ENCODE assay signal across 9 cellular contexts in the genomic region with DNA sequence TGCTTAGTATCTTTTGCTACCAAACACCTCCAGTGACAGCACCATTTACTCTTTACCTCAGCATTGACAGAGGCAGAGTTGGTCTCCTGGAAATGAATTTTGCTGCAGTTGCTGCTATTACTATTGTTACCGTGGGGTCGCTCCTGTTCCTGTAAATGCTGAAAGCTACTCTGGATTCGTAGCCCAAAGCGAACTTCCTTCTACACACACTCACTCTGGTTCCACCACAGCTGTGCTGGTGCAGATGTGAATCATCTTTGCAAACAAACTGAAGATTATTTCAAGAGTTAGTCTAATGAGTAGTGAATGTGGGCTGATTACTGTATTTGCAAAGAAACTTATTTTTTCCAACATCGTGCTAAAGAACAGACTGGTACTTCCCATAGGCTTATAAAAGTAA.
A peak's percentile ranks its signal among the peaks of the same experiment; 100 is the strongest.
DNase-seq lines count a peak whose midpoint lies in the region; ATAC-seq and TF ChIP-seq lines count a peak whose summit lies in the region.
"Had no signal": no experiment of that assay in that cellular context is flagged by ENCODE, and none has a peak within 500 bp of the region (broad histone marks: within the 10 kb centered on the region; RNA-seq: fewer than 3 reads in every experiment).

No MANE protein-coding gene starts in this region.

- H3K4me1 Mint-ChIP-seq in activated T-cell treated with anti-CD3 and anti-CD28 coated beads, Interleukin-2, amount 50 U/mL, for 24 hours (ENCODE audit: low read depth), result peaks cover 34% of the 10 kb centered on the region
- peaks cover 11% of the 10 kb centered on the region for H3K4me1 Mint-ChIP-seq in activated CD8-positive, alpha-beta memory T cell treated with anti-CD3 and anti-CD28 coated beads, Interleukin-2, amount 10 ng/mL, durations not matched to agents 7 days and 5 days

- TF ChIP-seq CTCF in AG09309 (IDR thresholded peaks at IDR 0.05; ENCODE audit: control insufficient read depth, insufficient read depth, low read depth, low read length, missing control alignments) (peak; percentile 41), epithelial cell of esophagus (IDR thresholded peaks at IDR 0.05; ENCODE audit: insufficient read depth, low read depth, low read length, missing control alignments) (no peak)

- H3K4me3 Mint-ChIP-seq in activated T-cell treated with anti-CD3 and anti-CD28 coated beads, Interleukin-2, amount 50 U/mL, for 24 hours, result no peak overlapping the region
- H3K4me3 Mint-ChIP-seq in activated CD8-positive, alpha-beta memory T cell treated with anti-CD3 and anti-CD28 coated beads, Interleukin-2, amount 10 ng/mL, durations not matched to agents 7 days and 5 days, result no peak overlapping the region

- H3K27me3 Mint-ChIP-seq in activated T-cell treated with anti-CD3 and anti-CD28 coated beads, Interleukin-2, amount 50 U/mL, for 24 hours, result peaks cover 3% of the 10 kb centered on the region
- H3K27me3 Mint-ChIP-seq in activated CD8-positive, alpha-beta memory T cell treated with anti-CD3 and anti-CD28 coated beads, Interleukin-2, amount 10 ng/mL, durations not matched to agents 7 days and 5 days, result peaks cover 49% of the 10 kb centered on the region

- no peak overlapping the region for H3K4me3 ChIP-seq in AG09309 (ENCODE audit: control insufficient read depth, low read depth, low read length)
- H3K4me3 ChIP-seq in epithelial cell of esophagus (ENCODE audit: low read length), result no peak overlapping the region

- no peak overlapping the region for H3K27ac Mint-ChIP-seq in activated T-cell treated with anti-CD3 and anti-CD28 coated beads, Interleukin-2, amount 50 U/mL, for 24 hours
- no peak overlapping the region for H3K27ac Mint-ChIP-seq in activated CD8-positive, alpha-beta memory T cell treated with anti-CD3 and anti-CD28 coated beads, Interleukin-2, amount 10 ng/mL, durations not matched to agents 7 days and 5 days

- DNase-seq in AG09309 (ENCODE audit: low read depth) (peak; percentile 84), MV-4-11 (lab: John Stamatoyannopoulos, UW) (peak; percentile 89), epithelial cell of esophagus (ENCODE audit: low read depth) (peak; percentile 87)
- DNase-seq in activated CD4-positive, alpha-beta T cell treated with anti-CD3 and anti-CD28 coated beads for 1 hour, result no peak
- no peak for DNase-seq in activated T-cell treated with anti-CD3 and anti-CD28 coated beads, Interleukin-2, amount 50 U/mL, for 24 hours
- no peak for DNase-seq in activated CD8-positive, alpha-beta memory T cell treated with anti-CD3 and anti-CD28 coated beads, Interleukin-2, amount 10 ng/mL, durations not matched to agents 7 days and 5 days
- DNase-seq: DMS153 had no signal

- CTCF ChIA-PET in activated CD8-positive, alpha-beta memory T cell treated with anti-CD3 and anti-CD28 coated beads, Interleukin-2, amount 10 ng/mL, durations not matched to agents 7 days and 5 days (lab: Charles Lee), result no interaction called here

- H3K9me3 Mint-ChIP-seq in activated T-cell treated with anti-CD3 and anti-CD28 coated beads, Interleukin-2, amount 50 U/mL, for 24 hours, result peaks cover 3% of the 10 kb centered on the region
- peaks cover 3% of the 10 kb centered on the region for H3K9me3 Mint-ChIP-seq in activated CD8-positive, alpha-beta memory T cell treated with anti-CD3 and anti-CD28 coated beads, Interleukin-2, amount 10 ng/mL, durations not matched to agents 7 days and 5 days (ENCODE audit: low read depth)

- H3K36me3 Mint-ChIP-seq in activated T-cell treated with anti-CD3 and anti-CD28 coated beads, Interleukin-2, amount 50 U/mL, for 24 hours (ENCODE audit: low read depth), result no peaks in the 10 kb centered on the region
- H3K36me3 Mint-ChIP-seq in activated CD8-positive, alpha-beta memory T cell treated with anti-CD3 and anti-CD28 coated beads, Interleukin-2, amount 10 ng/mL, durations not matched to agents 7 days and 5 days, result peaks cover 3% of the 10 kb centered on the region

- ATAC-seq in GM19438 (IDR thresholded peaks at IDR 0.05; ENCODE audit: low read depth, unreplicated experiment) (peak; percentile 53), GM19035 (IDR thresholded peaks at IDR 0.05; ENCODE audit: unreplicated experiment) (no peak)
- no peak for ATAC-seq in activated CD8-positive, alpha-beta memory T cell treated with anti-CD3 and anti-CD28 coated beads, Interleukin-2, amount 10 ng/mL, durations not matched to agents 7 days and 5 days

Comparison
In these comparisons a context has a peak if more than half of its experiments do, and no peak if none do; other contexts are left out.
1. DNase-seq: peak in AG09309 (single experiment), MV-4-11 (single experiment) and epithelial cell of esophagus (single experiment); none in activated CD4-positive, alpha-beta T cell treated with anti-CD3 and anti-CD28 coated beads for 1 hour (single experiment), activated T-cell treated with anti-CD3 and anti-CD28 coated beads, Interleukin-2, amount 50 U/mL, for 24 hours (single experiment) and activated CD8-positive, alpha-beta memory T cell treated with anti-CD3 and anti-CD28 coated beads, Interleukin-2, amount 10 ng/mL, durations not matched to agents 7 days and 5 days (single experiment).